ENCODE assay signal across 14 cellular contexts in genomic region chr5:172648008-172648359, GRCh38. TPM values are rescaled to one million over a fixed set of nuclear protein-coding genes. Genes with fewer than 3 reads are reported as not detected.
DNase-seq lines count a peak whose midpoint lies in the region; FAIRE-seq and TF ChIP-seq lines count a peak whose summit lies in the region.
"Had no signal": no experiment of that assay in that cellular context is flagged by ENCODE, and none has a peak within 500 bp of the region (broad histone marks: within the 10 kb centered on the region; RNA-seq: fewer than 3 reads in every experiment).

No MANE protein-coding gene starts in this region.

- no peaks in the 10 kb centered on the region for H3K36me3 ChIP-seq in osteoblast (ENCODE audit: insufficient read depth, low read length)

- no peak for FAIRE-seq in RCC 7860 (lab: Jason Lieb, UNC)
- FAIRE-seq: GM12891 had no signal

- H4K20me1 ChIP-seq in osteoblast (ENCODE audit: insufficient read depth, low read length): peaks cover 3% of the 10 kb centered on the region

- peaks cover 4% of the 10 kb centered on the region for H3K4me1 ChIP-seq in osteoblast (ENCODE audit: insufficient read depth, low read length)

- intact Hi-C loops in posterior vena cava (cut with DNase I): loop anchor here (5.0 to 10.0 kb wide), 3 partner anchors 47 to 93 kb away; no protein-coding TSS in a partner anchor

- H3K4me3 ChIP-seq in fibroblast of villous mesenchyme (ENCODE audit: low read depth, low read length) (no peak overlapping the region), osteoblast (ENCODE audit: insufficient read depth, low read length) (no peak overlapping the region)

- peak; percentile 38 for DNase-seq in COLO668 (lab: John Stamatoyannopoulos, UW; ENCODE audit: unreplicated experiment)
- DNase-seq in NCI-H2196 treated with DMSO at 0.1 percent for 48 hours (lab: John Stamatoyannopoulos, UW; ENCODE audit: unreplicated experiment): peak; percentile 92
- peak; percentile 34 for DNase-seq in fibroblast of villous mesenchyme (ENCODE audit: low read depth)
- DNase-seq in osteoblast (ENCODE audit: insufficient read length, low spot score, missing footprints): peak; percentile 0
- no peak for DNase-seq in RCC 7860 (ENCODE audit: low spot score)
- no peak for DNase-seq in NCI-H748 (lab: John Stamatoyannopoulos, UW; ENCODE audit: unreplicated experiment)
- no peak for DNase-seq in posterior vena cava (ENCODE audit: low spot score)
- DNase-seq in HuH-7 (ENCODE audit: low spot score): no peak
- DNase-seq: DND-41; effector CD4-positive, alpha-beta T cell; naive B cell; NCI-H1930 had no signal

- no peak overlapping the region for H3K27ac ChIP-seq in osteoblast (ENCODE audit: low read depth, low read length)
- H3K27ac ChIP-seq: VCaP had no signal

- no peaks in the 10 kb centered on the region for H3K79me2 ChIP-seq in osteoblast (ENCODE audit: insufficient read depth, low read length)

- no peaks in the 10 kb centered on the region for H3K9me3 ChIP-seq in osteoblast (ENCODE audit: low read depth, low read length)

- no peaks in the 10 kb centered on the region for H3K27me3 ChIP-seq in osteoblast (ENCODE audit: insufficient read depth, low read length)

- TF ChIP-seq CTCF in fibroblast of villous mesenchyme (IDR thresholded peaks at IDR 0.05; ENCODE audit: insufficient read depth, low read depth, low read length) (no peak), osteoblast (IDR thresholded peaks at IDR 0.05; ENCODE audit: extremely low read depth, low read depth, low read length) (no peak)

- no peak overlapping the region for H3K4me2 ChIP-seq in osteoblast (ENCODE audit: insufficient read depth, low read length)

- H2AFZ ChIP-seq in osteoblast (ENCODE audit: low read length): no peak overlapping the region

RNA-seq across cellular contexts. Expression of gene NEURL1B, which starts 6.9 kb away (rescaled TPM):
- total RNA-seq in fibroblast of villous mesenchyme (2.9 and 4.3 TPM in 2 replicates), osteoblast (0.29 and 0.36 TPM in 2 replicates), posterior vena cava (10 to 100 TPM; 32.9 to 38.6 TPM)

Comparison
In these comparisons a context has a peak if more than half of its experiments do, and no peak if none do; other contexts are left out.
1. DNase-seq: peak in COLO668 (single experiment), NCI-H2196 treated with DMSO at 0.1 percent for 48 hours (single experiment), fibroblast of villous mesenchyme (single experiment) and osteoblast (single experiment); none in RCC 7860 (single experiment), NCI-H748 (single experiment), posterior vena cava (single experiment) and HuH-7 (single experiment).